1 cellular context compared by ENCODE assay signal in genomic region chr5:108409781-108410180, GRCh38.
TF ChIP-seq lines count a peak whose summit lies in the region.

No MANE protein-coding gene starts in this region.

TF ChIP-seq in WTC11, 78 proteins besides CTCF, POLR2A, EP300 and RAD21 (continued from another document):
- TF ChIP-seq, protein P1, sequence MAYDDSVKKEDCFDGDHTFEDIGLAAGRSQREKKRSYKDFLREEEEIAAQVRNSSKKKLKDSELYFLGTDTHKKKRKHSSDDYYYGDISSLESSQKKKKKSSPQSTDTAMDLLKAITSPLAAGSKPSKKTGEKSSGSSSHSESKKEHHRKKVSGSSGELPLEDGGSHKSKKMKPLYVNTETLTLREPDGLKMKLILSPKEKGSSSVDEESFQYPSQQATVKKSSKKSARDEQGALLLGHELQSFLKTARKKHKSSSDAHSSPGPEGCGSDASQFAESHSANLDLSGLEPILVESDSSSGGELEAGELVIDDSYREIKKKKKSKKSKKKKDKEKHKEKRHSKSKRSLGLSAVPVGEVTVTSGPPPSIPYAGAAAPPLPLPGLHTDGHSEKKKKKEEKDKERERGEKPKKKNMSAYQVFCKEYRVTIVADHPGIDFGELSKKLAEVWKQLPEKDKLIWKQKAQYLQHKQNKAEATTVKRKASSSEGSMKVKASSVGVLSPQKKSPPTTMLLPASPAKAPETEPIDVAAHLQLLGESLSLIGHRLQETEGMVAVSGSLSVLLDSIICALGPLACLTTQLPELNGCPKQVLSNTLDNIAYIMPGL (CRISPR knock-in tag; IDR thresholded peaks at IDR 0.05), result no peak
- TF ChIP-seq, protein P2, sequence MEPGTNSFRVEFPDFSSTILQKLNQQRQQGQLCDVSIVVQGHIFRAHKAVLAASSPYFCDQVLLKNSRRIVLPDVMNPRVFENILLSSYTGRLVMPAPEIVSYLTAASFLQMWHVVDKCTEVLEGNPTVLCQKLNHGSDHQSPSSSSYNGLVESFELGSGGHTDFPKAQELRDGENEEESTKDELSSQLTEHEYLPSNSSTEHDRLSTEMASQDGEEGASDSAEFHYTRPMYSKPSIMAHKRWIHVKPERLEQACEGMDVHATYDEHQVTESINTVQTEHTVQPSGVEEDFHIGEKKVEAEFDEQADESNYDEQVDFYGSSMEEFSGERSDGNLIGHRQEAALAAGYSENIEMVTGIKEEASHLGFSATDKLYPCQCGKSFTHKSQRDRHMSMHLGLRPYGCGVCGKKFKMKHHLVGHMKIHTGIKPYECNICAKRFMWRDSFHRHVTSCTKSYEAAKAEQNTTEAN (CRISPR knock-in tag; IDR thresholded peaks at IDR 0.05), result no peak
- TF ChIP-seq, protein P3, sequence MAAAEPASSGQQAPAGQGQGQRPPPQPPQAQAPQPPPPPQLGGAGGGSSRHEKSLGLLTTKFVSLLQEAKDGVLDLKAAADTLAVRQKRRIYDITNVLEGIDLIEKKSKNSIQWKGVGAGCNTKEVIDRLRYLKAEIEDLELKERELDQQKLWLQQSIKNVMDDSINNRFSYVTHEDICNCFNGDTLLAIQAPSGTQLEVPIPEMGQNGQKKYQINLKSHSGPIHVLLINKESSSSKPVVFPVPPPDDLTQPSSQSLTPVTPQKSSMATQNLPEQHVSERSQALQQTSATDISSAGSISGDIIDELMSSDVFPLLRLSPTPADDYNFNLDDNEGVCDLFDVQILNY (CRISPR knock-in tag; IDR thresholded peaks at IDR 0.05), result no peak
- TF ChIP-seq MYBL2 (CRISPR knock-in tag; IDR thresholded peaks at IDR 0.05), result no peak
- no peak for TF ChIP-seq NFATC4 (CRISPR knock-in tag; IDR thresholded peaks at IDR 0.05)
- TF ChIP-seq NR2C2 (CRISPR knock-in tag; IDR thresholded peaks at IDR 0.05), result no peak
- TF ChIP-seq TCF7 (CRISPR knock-in tag; IDR thresholded peaks at IDR 0.05; ENCODE audit: low read depth), result no peak
- no peak for TF ChIP-seq TEAD4 (CRISPR knock-in tag; IDR thresholded peaks at IDR 0.05)
- TF ChIP-seq, protein P4, sequence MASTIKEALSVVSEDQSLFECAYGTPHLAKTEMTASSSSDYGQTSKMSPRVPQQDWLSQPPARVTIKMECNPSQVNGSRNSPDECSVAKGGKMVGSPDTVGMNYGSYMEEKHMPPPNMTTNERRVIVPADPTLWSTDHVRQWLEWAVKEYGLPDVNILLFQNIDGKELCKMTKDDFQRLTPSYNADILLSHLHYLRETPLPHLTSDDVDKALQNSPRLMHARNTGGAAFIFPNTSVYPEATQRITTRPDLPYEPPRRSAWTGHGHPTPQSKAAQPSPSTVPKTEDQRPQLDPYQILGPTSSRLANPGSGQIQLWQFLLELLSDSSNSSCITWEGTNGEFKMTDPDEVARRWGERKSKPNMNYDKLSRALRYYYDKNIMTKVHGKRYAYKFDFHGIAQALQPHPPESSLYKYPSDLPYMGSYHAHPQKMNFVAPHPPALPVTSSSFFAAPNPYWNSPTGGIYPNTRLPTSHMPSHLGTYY (CRISPR knock-in tag; IDR thresholded peaks at IDR 0.05), result no peak
- TF ChIP-seq, protein P5, sequence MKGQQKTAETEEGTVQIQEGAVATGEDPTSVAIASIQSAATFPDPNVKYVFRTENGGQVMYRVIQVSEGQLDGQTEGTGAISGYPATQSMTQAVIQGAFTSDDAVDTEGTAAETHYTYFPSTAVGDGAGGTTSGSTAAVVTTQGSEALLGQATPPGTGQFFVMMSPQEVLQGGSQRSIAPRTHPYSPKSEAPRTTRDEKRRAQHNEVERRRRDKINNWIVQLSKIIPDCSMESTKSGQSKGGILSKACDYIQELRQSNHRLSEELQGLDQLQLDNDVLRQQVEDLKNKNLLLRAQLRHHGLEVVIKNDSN (CRISPR knock-in tag; IDR thresholded peaks at IDR 0.05), result no peak
- no peak for TF ChIP-seq TEAD1 (CRISPR knock-in tag; IDR thresholded peaks at IDR 0.05)
